28 cellular contexts compared by ENCODE assay signal in the genomic region with DNA sequence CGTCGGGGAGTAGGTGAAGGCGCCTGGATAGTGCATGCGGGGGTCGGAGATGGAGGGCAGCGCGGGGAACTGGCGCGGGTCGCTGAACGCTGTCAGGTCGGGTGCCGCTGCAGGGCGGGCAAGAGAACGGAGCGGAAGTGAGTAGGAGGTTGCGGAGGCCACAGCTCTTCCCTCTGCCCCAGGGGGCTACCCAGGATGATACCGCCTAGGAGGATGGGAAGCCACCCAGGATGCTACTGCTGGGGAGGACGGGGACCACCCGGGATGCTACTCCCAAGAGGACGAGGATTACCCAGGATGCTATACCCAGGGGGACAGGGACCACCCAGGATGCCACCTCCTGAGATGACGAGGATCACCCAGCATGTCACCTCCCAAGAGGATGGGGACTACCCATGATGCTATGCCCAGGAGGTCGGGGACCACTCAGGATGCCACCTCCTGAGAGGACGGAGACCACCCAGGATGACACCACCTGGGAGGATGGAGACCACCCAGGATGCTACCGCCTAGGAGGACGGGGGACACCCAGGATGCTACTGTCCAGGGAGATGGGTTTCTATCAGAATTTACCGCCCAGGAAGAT.
A peak's percentile ranks its signal among the peaks of the same experiment; 100 is the strongest.
DNase-seq lines count a peak whose midpoint lies in the region; ATAC-seq and TF ChIP-seq lines count a peak whose summit lies in the region.
"Had no signal": no experiment of that assay in that cellular context is flagged by ENCODE, and none has a peak within 500 bp of the region (broad histone marks: within the 10 kb centered on the region; RNA-seq: fewer than 3 reads in every experiment).

No MANE protein-coding gene starts in this region.

- POLR2A ChIA-PET in CD8-positive, alpha-beta memory T cell (lab: Charles Lee), result no interaction called here

- H3K4me2 ChIP-seq in DND-41 (ENCODE audit: insufficient read depth, low read length), result no peak overlapping the region

- H3K4me3 ChIP-seq in DND-41 (ENCODE audit: low read depth in 1 of 2, low read length in 2 of 2), result no peak overlapping the region
- H3K4me3 ChIP-seq in CD8-positive, alpha-beta memory T cell (ENCODE audit: low read length), result no peak overlapping the region
- H3K4me3 ChIP-seq: colonic mucosa, GM12878, skin epidermis had no signal

- H3K79me2 ChIP-seq in DND-41 (ENCODE audit: insufficient read depth, low read length), result no peaks in the 10 kb centered on the region

- no peak overlapping the region for H3K9ac ChIP-seq in DND-41 (ENCODE audit: low read depth, low read length)

- peak overlapping the region; percentile 43 for H3K27ac Mint-ChIP-seq in memory B cell
- no peak overlapping the region for H3K27ac Mint-ChIP-seq in CD8-positive, alpha-beta memory T cell
- H3K27ac Mint-ChIP-seq: activated naive CD4-positive, alpha-beta T cell treated with anti-CD3 and anti-CD28 coated beads, Interleukin-2, amount 50 U/mL, for 72 hours; T-helper 1 cell treated with Interleukin-12 subunit alpha and Interleukin-12 subunit beta and Interleukin-4 antibody, amounts not matched to agents 30 μg/mL and 1 μg/mL, for 36 hours had no signal

- no peaks in the 10 kb centered on the region for H3K4me1 ChIP-seq in DND-41 (ENCODE audit: insufficient read depth, low read length)
- H3K4me1 ChIP-seq in CD8-positive, alpha-beta memory T cell (ENCODE audit: insufficient read depth, low read length), result no peaks in the 10 kb centered on the region

- peak; percentile 23; the same call in 2 of the 3 replicates for ATAC-seq in DND-41 (ENCODE audit: insufficient read depth, low read depth)
- no peak for ATAC-seq in memory B cell (ENCODE audit: low read depth)
- ATAC-seq in HG03139 (IDR thresholded peaks at IDR 0.05; ENCODE audit: unreplicated experiment), result no peak
- ATAC-seq: activated naive CD4-positive, alpha-beta T cell treated with anti-CD3 and anti-CD28 coated beads, Interleukin-2, amount 50 U/mL, for 72 hours; GM12878; naive thymus-derived CD8-positive, alpha-beta T cell had no signal

- peaks cover 81% of the 10 kb centered on the region for H3K36me3 ChIP-seq in DND-41 (ENCODE audit: insufficient read depth, low read length)
- peaks cover 45% of the 10 kb centered on the region for H3K36me3 ChIP-seq in CD8-positive, alpha-beta memory T cell (ENCODE audit: insufficient read depth, low read length)
- H3K36me3 ChIP-seq: colonic mucosa had no signal

- no peaks in the 10 kb centered on the region for H3K27me3 ChIP-seq in DND-41 (ENCODE audit: insufficient read depth, low read length, poor library complexity)
- H3K27me3 ChIP-seq in CD8-positive, alpha-beta memory T cell (ENCODE audit: insufficient read depth, low read length, poor library complexity, severe bottlenecking), result no peaks in the 10 kb centered on the region
- H3K27me3 ChIP-seq: colonic mucosa had no signal

- peaks cover 31% of the 10 kb centered on the region for H4K20me1 ChIP-seq in DND-41 (ENCODE audit: insufficient read depth, low read length)

- H3K27me3 Mint-ChIP-seq in memory B cell, result no peaks in the 10 kb centered on the region
- H3K27me3 Mint-ChIP-seq in CD8-positive, alpha-beta memory T cell, result no peaks in the 10 kb centered on the region
- H3K27me3 Mint-ChIP-seq: naive thymus-derived CD8-positive, alpha-beta T cell had no signal

- H3K9me3 ChIP-seq in DND-41 (ENCODE audit: insufficient read depth, low read length, severe bottlenecking), result no peaks in the 10 kb centered on the region
- H3K9me3 ChIP-seq in CD8-positive, alpha-beta memory T cell (ENCODE audit: low read length), result no peaks in the 10 kb centered on the region
- H3K9me3 ChIP-seq: colonic mucosa had no signal

- peak; percentile 56 for DNase-seq in NCI-H2171 treated with DMSO at 0.1 percent for 48 hours (lab: John Stamatoyannopoulos, UW)
- DNase-seq in NCI-H2171 (lab: John Stamatoyannopoulos, UW), result no peak
- no peak for DNase-seq in DND-41
- DNase-seq in NOMO-1 treated with dmso at 0.1 percent for 144 hours (lab: John Stamatoyannopoulos, UW; ENCODE audit: unreplicated experiment), result peak; percentile 83
- DNase-seq in memory B cell (ENCODE audit: low spot score in 2 of 2), result no peak
- no peak for DNase-seq in CD8-positive, alpha-beta memory T cell
- DNase-seq: activated CD4-positive, alpha-beta T cell treated with anti-CD3 and anti-CD28 coated beads for 1 hour; activated T-cell treated with anti-CD3 and anti-CD28 coated beads for 4 hours; colonic mucosa; COR-L47; effector memory CD4-positive, alpha-beta T cell; EL; glutamatergic neuron; HCEC 1CT; islet precursor cell; KG1; midbrain; MM.1S; naive thymus-derived CD8-positive, alpha-beta T cell; NCI-H187 treated with DMSO at 0.1 percent for 48 hours; NCI-H524 treated with DMSO at 0.1 percent for 48 hours; stimulated activated CD8-positive, alpha-beta memory T cell treated with anti-CD3 and anti-CD28 coated beads, Interleukin-4, amount 100 ng/mL, for 48 hours; trophoblast cell had no signal

- H3K4me1 Mint-ChIP-seq in memory B cell, result no peaks in the 10 kb centered on the region
- H3K4me1 Mint-ChIP-seq in CD8-positive, alpha-beta memory T cell, result no peaks in the 10 kb centered on the region

- no peak overlapping the region for H3K27ac ChIP-seq in DND-41 (ENCODE audit: low read length)
- H3K27ac ChIP-seq in CD8-positive, alpha-beta memory T cell (ENCODE audit: low read depth, low read length), result no peak overlapping the region
- H3K27ac ChIP-seq: colonic mucosa had no signal

- CTCF ChIA-PET in CD8-positive, alpha-beta memory T cell (lab: Charles Lee), result no interaction called here

- no peak overlapping the region for H3K4me3 Mint-ChIP-seq in memory B cell
- H3K4me3 Mint-ChIP-seq in CD8-positive, alpha-beta memory T cell, result no peak overlapping the region
- H3K4me3 Mint-ChIP-seq: naive thymus-derived CD8-positive, alpha-beta T cell; T-helper 1 cell treated with Interleukin-12 subunit alpha and Interleukin-12 subunit beta and Interleukin-4 antibody, amounts not matched to agents 30 μg/mL and 1 μg/mL, for 36 hours had no signal

- H3K36me3 Mint-ChIP-seq in memory B cell, result peaks cover 35% of the 10 kb centered on the region
- H3K36me3 Mint-ChIP-seq in CD8-positive, alpha-beta memory T cell, result peaks cover 0 to 70% (median 14%) of the 10 kb centered on the region in 3 donors

- no peaks in the 10 kb centered on the region for H3K9me3 Mint-ChIP-seq in memory B cell
- H3K9me3 Mint-ChIP-seq in CD8-positive, alpha-beta memory T cell, result no peaks in the 10 kb centered on the region
- H3K9me3 Mint-ChIP-seq: activated naive CD4-positive, alpha-beta T cell treated with anti-CD3 and anti-CD28 coated beads, Interleukin-2, amount 50 U/mL, for 72 hours; naive thymus-derived CD8-positive, alpha-beta T cell; T-helper 1 cell treated with Interleukin-12 subunit alpha and Interleukin-12 subunit beta and Interleukin-4 antibody, amounts not matched to agents 30 μg/mL and 1 μg/mL, for 36 hours had no signal

- TF ChIP-seq CTCF in DND-41 (IDR thresholded peaks at IDR 0.05; ENCODE audit: borderline replicate concordance, extremely low read depth, low read length, poor library complexity, severe bottlenecking), result no peak

- H2AFZ ChIP-seq in DND-41 (ENCODE audit: low read depth, low read length), result no peak overlapping the region

Comparison
In these comparisons a context has a peak if more than half of its experiments do, and no peak if none do; other contexts are left out.
1. DNase-seq: peak in NCI-H2171 treated with DMSO at 0.1 percent for 48 hours (single experiment) and NOMO-1 treated with dmso at 0.1 percent for 144 hours (single experiment); none in NCI-H2171 (single experiment), DND-41 (single experiment), memory B cell (0 of 2) and CD8-positive, alpha-beta memory T cell (0 of 5).